Comparison of ENCODE assay signal across 9 cellular contexts in the genomic region with DNA sequence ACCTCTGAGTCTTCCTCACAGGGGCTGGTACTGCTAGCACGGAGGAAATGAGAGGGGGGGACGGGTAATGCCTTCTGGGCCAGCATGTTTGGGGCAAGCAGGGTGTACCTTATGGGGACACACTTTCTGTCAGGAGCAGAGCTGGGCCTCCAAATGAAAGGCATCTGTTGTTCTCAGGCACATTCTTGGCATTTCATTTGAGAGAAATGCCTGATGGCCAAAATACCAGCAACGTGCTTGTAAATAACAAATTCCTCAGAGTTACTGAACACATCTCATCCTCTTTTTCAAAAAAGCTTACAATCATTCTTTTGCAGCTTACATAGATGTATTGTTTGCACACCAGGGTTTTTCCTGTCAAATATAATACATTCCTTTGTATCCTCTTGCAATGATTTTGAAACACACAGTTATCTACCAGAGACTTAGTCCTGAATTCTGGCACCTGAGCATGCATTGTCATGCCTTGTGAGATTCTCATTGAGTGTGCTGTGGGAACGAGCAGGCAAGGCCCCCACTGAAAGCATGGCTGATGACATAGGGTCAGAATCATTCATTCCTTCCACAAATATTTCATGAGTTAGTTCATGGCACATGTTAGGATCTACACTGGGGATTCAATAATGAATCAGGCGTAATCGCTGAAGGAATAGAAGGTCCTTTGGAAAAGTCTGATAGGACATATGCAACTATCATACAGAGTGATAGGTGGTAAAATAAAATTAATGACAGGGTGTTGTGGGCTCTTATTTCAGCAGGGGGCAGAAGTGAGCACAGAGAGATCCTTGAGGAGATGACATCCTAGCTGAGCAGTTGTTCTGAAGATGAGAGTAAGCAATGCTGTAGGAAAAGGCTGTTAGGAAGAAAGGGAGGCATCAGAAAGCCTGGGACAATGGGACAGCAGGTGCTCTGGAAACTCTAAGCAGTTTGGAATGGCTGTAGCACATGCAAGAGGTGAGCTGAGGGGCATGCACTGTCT.
DNase-seq lines count a peak whose midpoint lies in the region; ATAC-seq and TF ChIP-seq lines count a peak whose summit lies in the region.
"Had no signal": no experiment of that assay in that cellular context is flagged by ENCODE, and none has a peak within 500 bp of the region (broad histone marks: within the 10 kb centered on the region; RNA-seq: fewer than 3 reads in every experiment).

No MANE protein-coding gene starts in this region.

- TF ChIP-seq CTCF in AG10803 (conservative IDR thresholded peaks at IDR 0.05; ENCODE audit: low read length) (peak; percentile 62), HCT116 (IDR thresholded peaks at IDR 0.05 in 2 of 3, conservative IDR thresholded peaks at IDR 0.05 in 1 of 3; ENCODE audit: borderline replicate concordance in 1 of 3, insufficient read depth in 1 of 3, low read depth in 2 of 3, low read length in 2 of 3) (peak; percentile 8 to 63 (median 54); a peak in 5 of 6 replicates), sigmoid colon (IDR thresholded peaks at IDR 0.05) (peak in 1 of 4 experiments; percentile 22)

- no peaks in the 10 kb centered on the region for H3K9me2 ChIP-seq in HCT116 (ENCODE audit: insufficient read depth)

- H3K27ac ChIP-seq in HCT116 (ENCODE audit: low read depth, low read length) (no peak overlapping the region), sigmoid colon (peak overlapping the region in 1 of 4 donors; percentile 38)

- no peak overlapping the region for H3K9ac ChIP-seq in HCT116 (ENCODE audit: low read length)

- H3K36me3 ChIP-seq in HCT116 (ENCODE audit: control insufficient read depth in 1 of 2, insufficient read depth in 2 of 2, low read length in 2 of 2) (no peaks in the 10 kb centered on the region), sigmoid colon (no peaks in the 10 kb centered on the region)

- TF ChIP-seq POLR2A in HCT116 (IDR thresholded peaks at IDR 0.05; ENCODE audit: borderline replicate concordance, extremely low read depth, insufficient read depth, insufficient read length), result no peak
- no peak for TF ChIP-seq POLR2A in sigmoid colon (IDR thresholded peaks at IDR 0.05)

- RAD21 ChIA-PET in HCT116 (lab: Charles Lee; ENCODE audit: low non-redundant PET in 1 of 2, low total read pairs in 2 of 2, uncharacterized antibody in 2 of 2, unreplicated experiment in 2 of 2), result no interaction called here

- H3K4me2 ChIP-seq in HCT116 (ENCODE audit: low read length), result no peak overlapping the region

- BruUV-seq in HCT116 (replicated peaks; lab: Mats Ljungman, UMichigan), result no TSS peak

- no peak overlapping the region for H2AFZ ChIP-seq in HCT116 (ENCODE audit: low read depth, low read length, poor library complexity, severe bottlenecking)

- peak; percentile 76 for ATAC-seq in HCT116
- ATAC-seq in GM21528 (IDR thresholded peaks at IDR 0.05; ENCODE audit: low FRiP score, unreplicated experiment), result no peak
- ATAC-seq: right cardiac atrium had no signal

- DNase-seq in AG10803 (ENCODE audit: low read depth), result peak; percentile 100
- no peak for DNase-seq in HCT116 (ENCODE audit: low read depth, low spot score)
- peak; percentile 72 for DNase-seq in amniotic epithelial cell (ENCODE audit: low read depth)
- peak; percentile 32 for DNase-seq in kidney glomerular epithelial cell (lab: John Stamatoyannopoulos, UW)
- no peak for DNase-seq in effector CD4-positive, alpha-beta T cell
- no peak for DNase-seq in activated naive CD4-positive, alpha-beta T cell treated with Interleukin-2 at 50 U/mL for 16 hours
- no peak for DNase-seq in sigmoid colon

- TF ChIP-seq RAD21 in HCT116 (IDR thresholded peaks at IDR 0.05; ENCODE audit: low read depth), result peak; percentile 39

- H3K9me3 ChIP-seq in HCT116 (ENCODE audit: control insufficient read depth in 1 of 2, insufficient read depth in 1 of 2, low read depth in 1 of 2, low read length in 2 of 2) (no peaks in the 10 kb centered on the region), sigmoid colon (no peaks in the 10 kb centered on the region)

- H3K79me2 ChIP-seq in HCT116 (ENCODE audit: insufficient read depth, low read length), result no peaks in the 10 kb centered on the region

- WGBS in sigmoid colon, 2 donors, result 72 to 75% methylated on average over 6 of the region's 6 CpGs

- intact Hi-C loops in HCT116 (cut with micrococcal nuclease), result loop anchor here (2.0 to 5.0 kb wide), 2 partner anchors 462 to 710 kb away; no protein-coding TSS in a partner anchor
- intact Hi-C loops in sigmoid colon (cut with DNase I), result no loop called here

- peaks cover 10% of the 10 kb centered on the region for H3K27me3 ChIP-seq in HCT116 (ENCODE audit: insufficient read depth, low read length)
- H3K27me3 ChIP-seq in sigmoid colon, result no peaks in the 10 kb centered on the region

- H4K20me1 ChIP-seq in HCT116 (ENCODE audit: insufficient read depth), result no peaks in the 10 kb centered on the region

- no peak for TF ChIP-seq EP300 in sigmoid colon (IDR thresholded peaks at IDR 0.05)

- H3K4me1 ChIP-seq in HCT116 (ENCODE audit: control insufficient read depth in 1 of 2, insufficient read depth in 2 of 2, low read length in 2 of 2) (no peaks in the 10 kb centered on the region), sigmoid colon (peaks cover 0 to 20% (median 6%) of the 10 kb centered on the region in 4 donors)

- no peak overlapping the region for H3K4me3 ChIP-seq in AG10803 (ENCODE audit: low read length)
- H3K4me3 ChIP-seq in HCT116 (replicated peaks in 1 of 2; ENCODE audit: low read depth in 1 of 2, low read length in 2 of 2), result no peak overlapping the region
- no peak overlapping the region for H3K4me3 ChIP-seq in sigmoid colon

- POLR2A ChIA-PET in HCT116 (lab: Charles Lee), result no interaction called here

- CTCF ChIA-PET in HCT116 (lab: Charles Lee), result interaction anchor here (0.7 to 1.2 kb wide), 3 partner anchors 13 to 382 kb away, joined by 3 read pairs; no protein-coding TSS in a partner anchor

TF ChIP-seq in HCT116, 20 proteins besides CTCF, POLR2A, EP300 and RAD21:
- no peak for TF ChIP-seq CBX3 (IDR thresholded peaks at IDR 0.05; ENCODE audit: low read depth)
- no peak for TF ChIP-seq ZNF274 (IDR thresholded peaks at IDR 0.05; ENCODE audit: low read depth, low read length)
- TF ChIP-seq YY1 (IDR thresholded peaks at IDR 0.05; ENCODE audit: extremely low read depth, insufficient replicate concordance, low read depth, low read length), result no peak
- TF ChIP-seq SIN3A (IDR thresholded peaks at IDR 0.05; ENCODE audit: low read depth), result no peak
- TF ChIP-seq, protein P1, sequence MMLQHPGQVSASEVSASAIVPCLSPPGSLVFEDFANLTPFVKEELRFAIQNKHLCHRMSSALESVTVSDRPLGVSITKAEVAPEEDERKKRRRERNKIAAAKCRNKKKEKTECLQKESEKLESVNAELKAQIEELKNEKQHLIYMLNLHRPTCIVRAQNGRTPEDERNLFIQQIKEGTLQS (IDR thresholded peaks at IDR 0.05), result no peak
- no peak for TF ChIP-seq SRF (IDR thresholded peaks at IDR 0.05; ENCODE audit: low read depth)
- no peak for TF ChIP-seq EGR1 (IDR thresholded peaks at IDR 0.05; ENCODE audit: low read depth)
TF ChIP-seq in HCT116: peak in this region for 0.

Comparison
In these comparisons a context has a peak if more than half of its experiments do, and no peak if none do; other contexts are left out.
1. DNase-seq: peak in AG10803 (single experiment), amniotic epithelial cell (single experiment) and kidney glomerular epithelial cell (single experiment); none in HCT116 (single experiment), effector CD4-positive, alpha-beta T cell (single experiment), activated naive CD4-positive, alpha-beta T cell treated with Interleukin-2 at 50 U/mL for 16 hours (single experiment) and sigmoid colon (single experiment).